In genomic region chr1:109713636-109714035, GRCh38 we compare ENCODE assay signal across 19 cellular contexts. TPM values are rescaled to one million over a fixed set of nuclear protein-coding genes. Genes with fewer than 3 reads are reported as not detected.
"Had no signal": no experiment of that assay in that cellular context is flagged by ENCODE, and none has a peak within 500 bp of the region (broad histone marks: within the 10 kb centered on the region; RNA-seq: fewer than 3 reads in every experiment).

No MANE protein-coding gene starts in this region.

- H3K4me2 ChIP-seq: hepatocyte, smooth muscle cell had no signal

- H3K9me3 ChIP-seq: ovary had no signal

- H2AFZ ChIP-seq: hepatocyte had no signal

- DNase-seq: effector memory CD8-positive, alpha-beta T cell; esophagus squamous epithelium; foreskin keratinocyte; islet precursor cell; left ventricle myocardium inferior; lower lobe of right lung; natural killer cell; ovary; stimulated activated CD4-positive, alpha-beta T cell treated with anti-CD3 and anti-CD28 coated beads, Interleukin-2, amount 100 ng/mL, for 48 hours; stimulated activated naive CD4-positive, alpha-beta T cell treated with Interleukin-2 at 50 U/mL for 16 hours; trophoblast cell had no signal

- H3K36me3 ChIP-seq: esophagus squamous epithelium, left ventricle myocardium inferior, lower lobe of right lung, ovary, right atrium auricular region had no signal

- H3K4me3 ChIP-seq: esophagus squamous epithelium, hepatocyte, left ventricle myocardium inferior, lower lobe of right lung, ovary, right atrium auricular region, smooth muscle cell had no signal

- H3K27me3 ChIP-seq: esophagus squamous epithelium, foreskin keratinocyte, hepatocyte, ovary, right atrium auricular region had no signal

- H3K79me2 ChIP-seq: hepatocyte had no signal

- H3K4me1 ChIP-seq: lower lobe of right lung, right atrium auricular region had no signal

- H3K27ac ChIP-seq: epithelial cell of prostate, esophagus squamous epithelium, foreskin keratinocyte, hepatocyte, left ventricle myocardium inferior, lower lobe of right lung, right atrium auricular region had no signal

- ATAC-seq: effector memory CD8-positive, alpha-beta T cell; foreskin keratinocyte; lower lobe of right lung; natural killer cell had no signal

RNA-seq across cellular contexts. Expression of gene GSTM5, which starts 1.6 kb away (rescaled TPM):
- total RNA-seq: foreskin keratinocyte, myocyte, smooth muscle cell had no signal

RNA-seq across cellular contexts. Expression of gene GSTM1, which starts 26.0 kb away (rescaled TPM):
- total RNA-seq: left ventricle myocardium inferior, lower lobe of right lung, posterior vena cava, urinary bladder had no signal

RNA-seq across cellular contexts. Expression of gene EPS8L3, which starts 50.1 kb away (rescaled TPM):
- total RNA-seq: foreskin keratinocyte, lower lobe of right lung, myocyte, neural crest cell, posterior vena cava, smooth muscle cell, urinary bladder had no signal
